ENCODE assay signal across 8 cellular contexts in genomic region chr1:8427493-8427892, GRCh38.
A peak's percentile ranks its signal among the peaks of the same experiment; 100 is the strongest.
DNase-seq lines count a peak whose midpoint lies in the region; ATAC-seq, FAIRE-seq and TF ChIP-seq lines count a peak whose summit lies in the region.

No MANE protein-coding gene starts in this region.

- peak; percentile 60 for ATAC-seq in GM18511 (IDR thresholded peaks at IDR 0.05; ENCODE audit: unreplicated experiment)
- peak; percentile 55 for ATAC-seq in HG02588 (IDR thresholded peaks at IDR 0.05; ENCODE audit: unreplicated experiment)
- no peak for ATAC-seq in body of pancreas

- no peak for FAIRE-seq in urothelium cell line (lab: Jason Lieb, UNC)

- no peak for TF ChIP-seq CTCF in esophagus squamous epithelium (IDR thresholded peaks at IDR 0.05)
- no peak for TF ChIP-seq CTCF in body of pancreas (IDR thresholded peaks at IDR 0.05)

- peak; percentile 93 for DNase-seq in NOMO-1 treated with DMSO at 0.1 percent for 48 hours (lab: John Stamatoyannopoulos, UW; ENCODE audit: unreplicated experiment)
- no peak for DNase-seq in esophagus squamous epithelium (lab: John Stamatoyannopoulos, UW)
- no peak for DNase-seq in urothelium cell line (ENCODE audit: low spot score)
- no peak for DNase-seq in body of pancreas
- DNase-seq in COLO829 (ENCODE audit: low spot score) = no peak
- no peak for DNase-seq in SHP77 (lab: John Stamatoyannopoulos, UW)

- WGBS in esophagus squamous epithelium, 2 donors = 74 to 88% methylated on average over 5 of the region's 5 CpGs
- WGBS in body of pancreas, 2 donors = 66 to 85% methylated on average over 5 of the region's 5 CpGs

- intact Hi-C loops in esophagus squamous epithelium (cut with DNase I) (no loop called here), body of pancreas (cut with DNase I) (loop anchor here (5.0 kb wide), 1 partner anchor 50 kb away; no protein-coding TSS in a partner anchor)

- no peak overlapping the region for H3K4me3 ChIP-seq in esophagus squamous epithelium
- no peak overlapping the region for H3K4me3 ChIP-seq in body of pancreas

- TF ChIP-seq POLR2A in esophagus squamous epithelium (IDR thresholded peaks at IDR 0.05) (no peak), body of pancreas (IDR thresholded peaks at IDR 0.05) (no peak)

- H3K27me3 ChIP-seq in esophagus squamous epithelium (no peaks in the 10 kb centered on the region), body of pancreas (no peaks in the 10 kb centered on the region)

- H3K4me1 ChIP-seq in esophagus squamous epithelium (peaks cover 14 to 67% (median 14%) of the 10 kb centered on the region in 3 donors), body of pancreas (peaks cover 23% of the 10 kb centered on the region)

- H3K9me3 ChIP-seq in esophagus squamous epithelium (no peaks in the 10 kb centered on the region), body of pancreas (no peaks in the 10 kb centered on the region)

- no peaks in the 10 kb centered on the region for H3K36me3 ChIP-seq in esophagus squamous epithelium
- no peaks in the 10 kb centered on the region for H3K36me3 ChIP-seq in body of pancreas (replicated peaks in 1 of 2; ENCODE audit: insufficient read depth in 1 of 2, low read depth in 2 of 2)

- peak overlapping the region in 3 of 4 donors; percentile 24 to 67 (median 48) for H3K27ac ChIP-seq in esophagus squamous epithelium
- peak overlapping the region in 1 of 4 donors; percentile 42 for H3K27ac ChIP-seq in body of pancreas
